Comparison of ENCODE assay signal across 22 cellular contexts in genomic region chr21:25528511-25528910, GRCh38.
"Had no signal": no experiment of that assay in that cellular context is flagged by ENCODE, and none has a peak within 500 bp of the region (broad histone marks: within the 10 kb centered on the region; RNA-seq: fewer than 3 reads in every experiment).

No MANE protein-coding gene starts in this region.

- ATAC-seq: activated naive CD4-positive, alpha-beta T cell treated with anti-CD3 and anti-CD28 coated beads, Interleukin-2, amount 50 U/mL, for 72 hours; esophagus mucosa; left colon; natural killer cell treated with Interleukin-12 subunit alpha and Interleukin-12 subunit beta and Interleukin-15 and Interleukin-18, amount 100 ng/mL, for 72 hours; psoas muscle; right cardiac atrium; stimulated activated naive CD8-positive, alpha-beta T cell treated with anti-CD3 and anti-CD28 coated beads, Interleukin-15, Interleukin-2, amounts not matched to agents 100 U/mL and 50 U/mL, for 24 hours; upper lobe of right lung; WTC11 had no signal

- DNase-seq: activated gamma-delta T cell treated with Interleukin-2 at 50 U/mL for 16 hours; activated T-cell treated with anti-CD3 and anti-CD28 coated beads, Interleukin-2, amount 50 U/mL, for 1 hour; aorta; brain microvascular endothelial cell; caudate nucleus; dermis blood vessel endothelial cell; effector CD8-positive, alpha-beta T cell; head of caudate nucleus; left colon; ovary; psoas muscle; right cardiac atrium; stimulated activated CD4-positive, alpha-beta T cell treated with anti-CD3 and anti-CD28 coated beads, Interleukin-4, amount 100 ng/mL, for 24 hours; stimulated activated naive CD8-positive, alpha-beta T cell treated with anti-CD3 and anti-CD28 coated beads, Interleukin-15, Interleukin-2, amounts not matched to agents 100 U/mL and 50 U/mL, for 24 hours; substantia nigra; T1000; thyroid gland; upper lobe of right lung had no signal
